Comparison of ENCODE assay signal across 1 cellular context in genomic region chr17:47830991-47831933, GRCh38.
A peak's percentile ranks its signal among the peaks of the same experiment; 100 is the strongest.
TF ChIP-seq lines count a peak whose summit lies in the region.

Gene LRRC46 (plus strand): TSS chr17:47831670. CDS start chr17:47831990, 320 bp downstream.
Gene MRPL10 (minus strand): TSS chr17:47831541. CDS start chr17:47831511, 30 bp downstream.

TF ChIP-seq in HepG2, 621 proteins besides CTCF, POLR2A, EP300 and RAD21 (continued from another document and continues in another):
- TF ChIP-seq, protein P1, sequence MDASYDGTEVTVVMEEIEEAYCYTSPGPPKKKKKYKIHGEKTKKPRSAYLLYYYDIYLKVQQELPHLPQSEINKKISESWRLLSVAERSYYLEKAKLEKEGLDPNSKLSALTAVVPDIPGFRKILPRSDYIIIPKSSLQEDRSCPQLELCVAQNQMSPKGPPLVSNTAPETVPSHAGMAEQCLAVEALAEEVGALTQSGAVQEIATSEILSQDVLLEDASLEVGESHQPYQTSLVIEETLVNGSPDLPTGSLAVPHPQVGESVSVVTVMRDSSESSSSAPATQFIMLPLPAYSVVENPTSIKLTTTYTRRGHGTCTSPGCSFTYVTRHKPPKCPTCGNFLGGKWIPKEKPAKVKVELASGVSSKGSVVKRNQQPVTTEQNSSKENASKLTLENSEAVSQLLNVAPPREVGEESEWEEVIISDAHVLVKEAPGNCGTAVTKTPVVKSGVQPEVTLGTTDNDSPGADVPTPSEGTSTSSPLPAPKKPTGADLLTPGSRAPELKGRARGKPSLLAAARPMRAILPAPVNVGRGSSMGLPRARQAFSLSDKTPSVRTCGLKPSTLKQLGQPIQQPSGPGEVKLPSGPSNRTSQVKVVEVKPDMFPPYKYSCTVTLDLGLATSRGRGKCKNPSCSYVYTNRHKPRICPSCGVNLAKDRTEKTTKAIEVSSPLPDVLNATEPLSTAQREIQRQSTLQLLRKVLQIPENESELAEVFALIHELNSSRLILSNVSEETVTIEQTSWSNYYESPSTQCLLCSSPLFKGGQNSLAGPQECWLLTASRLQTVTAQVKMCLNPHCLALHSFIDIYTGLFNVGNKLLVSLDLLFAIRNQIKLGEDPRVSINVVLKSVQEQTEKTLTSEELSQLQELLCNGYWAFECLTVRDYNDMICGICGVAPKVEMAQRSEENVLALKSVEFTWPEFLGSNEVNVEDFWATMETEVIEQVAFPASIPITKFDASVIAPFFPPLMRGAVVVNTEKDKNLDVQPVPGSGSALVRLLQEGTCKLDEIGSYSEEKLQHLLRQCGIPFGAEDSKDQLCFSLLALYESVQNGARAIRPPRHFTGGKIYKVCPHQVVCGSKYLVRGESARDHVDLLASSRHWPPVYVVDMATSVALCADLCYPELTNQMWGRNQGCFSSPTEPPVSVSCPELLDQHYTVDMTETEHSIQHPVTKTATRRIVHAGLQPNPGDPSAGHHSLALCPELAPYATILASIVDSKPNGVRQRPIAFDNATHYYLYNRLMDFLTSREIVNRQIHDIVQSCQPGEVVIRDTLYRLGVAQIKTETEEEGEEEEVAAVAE (CRISPR knock-in tag; IDR thresholded peaks at IDR 0.05; ENCODE audit: borderline replicate concordance): peak; percentile 71; the same call in 1 of the 2 replicates
- TF ChIP-seq, protein P2, sequence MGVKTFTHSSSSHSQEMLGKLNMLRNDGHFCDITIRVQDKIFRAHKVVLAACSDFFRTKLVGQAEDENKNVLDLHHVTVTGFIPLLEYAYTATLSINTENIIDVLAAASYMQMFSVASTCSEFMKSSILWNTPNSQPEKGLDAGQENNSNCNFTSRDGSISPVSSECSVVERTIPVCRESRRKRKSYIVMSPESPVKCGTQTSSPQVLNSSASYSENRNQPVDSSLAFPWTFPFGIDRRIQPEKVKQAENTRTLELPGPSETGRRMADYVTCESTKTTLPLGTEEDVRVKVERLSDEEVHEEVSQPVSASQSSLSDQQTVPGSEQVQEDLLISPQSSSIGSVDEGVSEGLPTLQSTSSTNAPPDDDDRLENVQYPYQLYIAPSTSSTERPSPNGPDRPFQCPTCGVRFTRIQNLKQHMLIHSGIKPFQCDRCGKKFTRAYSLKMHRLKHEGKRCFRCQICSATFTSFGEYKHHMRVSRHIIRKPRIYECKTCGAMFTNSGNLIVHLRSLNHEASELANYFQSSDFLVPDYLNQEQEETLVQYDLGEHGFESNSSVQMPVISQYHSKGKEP (CRISPR knock-in tag; IDR thresholded peaks at IDR 0.05): peak; percentile 69; the same call in 1 of the 2 replicates
- TF ChIP-seq JUN (CRISPR knock-in tag; IDR thresholded peaks at IDR 0.05) (no peak), ZNF83 (CRISPR knock-in tag; IDR thresholded peaks at IDR 0.05; ENCODE audit: borderline replicate concordance) (peak; percentile 77; the same call in 1 of the 2 replicates), HNF1A (IDR thresholded peaks at IDR 0.05; ENCODE audit: low read depth) (peak; percentile 30; the same call in 1 of the 2 replicates), HNF1A (CRISPR knock-in tag; IDR thresholded peaks at IDR 0.05; ENCODE audit: borderline replicate concordance) (peak; percentile 55; the same call in 1 of the 2 replicates), PBX2 (CRISPR knock-in tag; IDR thresholded peaks at IDR 0.05) (no peak), ZBTB3 (CRISPR knock-in tag; IDR thresholded peaks at IDR 0.05; ENCODE audit: borderline replicate concordance, low read depth) (no peak), ZNF274 (CRISPR knock-in tag; IDR thresholded peaks at IDR 0.05) (peak; percentile 84; the same call in 1 of the 2 replicates), FOXC1 (CRISPR knock-in tag; IDR thresholded peaks at IDR 0.05; ENCODE audit: borderline replicate concordance) (peak; percentile 44; the same call in 1 of the 2 replicates), RNF2 (conservative IDR thresholded peaks at IDR 0.05; ENCODE audit: low read depth) (0 out of 2 replicates have a peak, but pooled peaks have one; percentile 31), MED13 (CRISPR knock-in tag; IDR thresholded peaks at IDR 0.05) (no peak), PHF5A (CRISPR knock-in tag; IDR thresholded peaks at IDR 0.05; ENCODE audit: low read depth, unreplicated experiment) (no peak), BRCA1 (CRISPR knock-in tag; IDR thresholded peaks at IDR 0.05) (0 out of 2 replicates have a peak, but pooled peaks have one; percentile 17), NFYC (CRISPR knock-in tag; IDR thresholded peaks at IDR 0.05) (peak; percentile 60), ZFP36 (IDR thresholded peaks at IDR 0.05; ENCODE audit: borderline replicate concordance, low read depth, low read length, partially characterized antibody) (no peak), ZNF281 (CRISPR knock-in tag; IDR thresholded peaks at IDR 0.05; ENCODE audit: borderline replicate concordance) (peak; percentile 54; the same call in 1 of the 2 replicates), ZBTB7B (CRISPR knock-in tag; IDR thresholded peaks at IDR 0.05) (peak; percentile 87), ZBTB33 (CRISPR knock-in tag; IDR thresholded peaks at IDR 0.05) (peak; percentile 57; the same call in 1 of the 2 replicates), SMAD1 (CRISPR knock-in tag; IDR thresholded peaks at IDR 0.05; ENCODE audit: borderline replicate concordance, low read depth) (peak; percentile 63; the same call in 1 of the 2 replicates), PITX1 (CRISPR knock-in tag; IDR thresholded peaks at IDR 0.05) (peak; percentile 86), PRPF4 (IDR thresholded peaks at IDR 0.05; ENCODE audit: low read depth, low read length, poor library complexity, severe bottlenecking) (no peak), ZFP37 (CRISPR knock-in tag; IDR thresholded peaks at IDR 0.05; ENCODE audit: borderline replicate concordance) (no peak; the same call in 1 of the 2 replicates), ZNF713 (CRISPR knock-in tag; IDR thresholded peaks at IDR 0.05) (no peak), RXRB (CRISPR knock-in tag; IDR thresholded peaks at IDR 0.05; ENCODE audit: borderline replicate concordance) (no peak; the same call in 1 of the 2 replicates), BCL6 (CRISPR knock-in tag; IDR thresholded peaks at IDR 0.05) (peak; percentile 49), NFE2 (CRISPR knock-in tag; IDR thresholded peaks at IDR 0.05) (no peak), HMGA1 (CRISPR knock-in tag; conservative IDR thresholded peaks at IDR 0.05) (no peak)
- TF ChIP-seq, protein P3, sequence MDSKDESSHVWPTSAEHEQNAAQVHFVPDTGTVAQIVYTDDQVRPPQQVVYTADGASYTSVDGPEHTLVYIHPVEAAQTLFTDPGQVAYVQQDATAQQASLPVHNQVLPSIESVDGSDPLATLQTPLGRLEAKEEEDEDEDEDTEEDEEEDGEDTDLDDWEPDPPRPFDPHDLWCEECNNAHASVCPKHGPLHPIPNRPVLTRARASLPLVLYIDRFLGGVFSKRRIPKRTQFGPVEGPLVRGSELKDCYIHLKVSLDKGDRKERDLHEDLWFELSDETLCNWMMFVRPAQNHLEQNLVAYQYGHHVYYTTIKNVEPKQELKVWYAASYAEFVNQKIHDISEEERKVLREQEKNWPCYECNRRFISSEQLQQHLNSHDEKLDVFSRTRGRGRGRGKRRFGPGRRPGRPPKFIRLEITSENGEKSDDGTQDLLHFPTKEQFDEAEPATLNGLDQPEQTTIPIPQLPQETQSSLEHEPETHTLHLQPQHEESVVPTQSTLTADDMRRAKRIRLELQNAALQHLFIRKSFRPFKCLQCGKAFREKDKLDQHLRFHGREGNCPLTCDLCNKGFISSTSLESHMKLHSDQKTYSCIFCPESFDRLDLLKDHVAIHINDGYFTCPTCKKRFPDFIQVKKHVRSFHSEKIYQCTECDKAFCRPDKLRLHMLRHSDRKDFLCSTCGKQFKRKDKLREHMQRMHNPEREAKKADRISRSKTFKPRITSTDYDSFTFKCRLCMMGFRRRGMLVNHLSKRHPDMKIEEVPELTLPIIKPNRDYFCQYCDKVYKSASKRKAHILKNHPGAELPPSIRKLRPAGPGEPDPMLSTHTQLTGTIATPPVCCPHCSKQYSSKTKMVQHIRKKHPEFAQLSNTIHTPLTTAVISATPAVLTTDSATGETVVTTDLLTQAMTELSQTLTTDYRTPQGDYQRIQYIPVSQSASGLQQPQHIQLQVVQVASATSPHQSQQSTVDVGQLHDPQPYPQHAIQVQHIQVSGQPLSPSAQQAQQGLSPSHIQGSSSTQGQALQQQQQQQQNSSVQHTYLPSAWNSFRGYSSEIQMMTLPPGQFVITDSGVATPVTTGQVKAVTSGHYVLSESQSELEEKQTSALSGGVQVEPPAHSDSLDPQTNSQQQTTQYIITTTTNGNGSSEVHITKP (CRISPR knock-in tag; IDR thresholded peaks at IDR 0.05; ENCODE audit: low read depth): peak; percentile 91
